8 cellular contexts compared by ENCODE assay signal in the genomic region with DNA sequence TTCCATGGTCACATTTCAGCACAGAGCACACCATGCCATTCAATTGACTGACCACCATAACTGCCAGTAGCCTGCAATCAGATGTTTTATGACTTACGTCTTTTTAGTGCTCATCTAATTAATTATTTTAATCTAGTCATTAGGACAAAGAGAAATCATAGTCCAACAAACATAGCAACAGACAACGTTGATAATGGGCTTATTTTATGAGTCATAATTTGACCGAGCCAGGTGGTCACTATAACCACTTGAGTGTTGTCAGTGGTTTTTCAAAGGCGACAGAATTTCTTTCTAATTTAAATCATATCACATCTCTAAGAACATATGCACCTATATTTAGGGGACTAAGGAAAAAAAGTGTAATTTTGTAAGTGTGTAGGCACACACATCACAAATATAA. TPM values are rescaled to one million over a fixed set of nuclear protein-coding genes. Genes with fewer than 3 reads are reported as not detected.
DNase-seq lines count a peak whose midpoint lies in the region; TF ChIP-seq lines count a peak whose summit lies in the region.

No MANE protein-coding gene starts in this region.

- H3K9ac ChIP-seq in Loucy (ENCODE audit: low read depth, low read length, poor library complexity, severe bottlenecking): no peak overlapping the region
- no peak overlapping the region for H3K9ac ChIP-seq in neural cell (ENCODE audit: low read length)

- no peak for TF ChIP-seq RAD21 in neural cell (conservative IDR thresholded peaks at IDR 0.05)

- H3K9me2 ChIP-seq in Loucy (replicated peaks; ENCODE audit: low read depth, low read length): no peaks in the 10 kb centered on the region
- no peaks in the 10 kb centered on the region for H3K9me2 ChIP-seq in neural cell (ENCODE audit: insufficient read depth, low read length)

- H3K27me3 ChIP-seq in Loucy (ENCODE audit: insufficient read depth, low read length, poor library complexity, severe bottlenecking): no peaks in the 10 kb centered on the region
- no peaks in the 10 kb centered on the region for H3K27me3 ChIP-seq in neural cell (ENCODE audit: insufficient read depth, low read depth, low read length)
- H3K27me3 ChIP-seq in effector memory CD4-positive, alpha-beta T cell (replicated peaks; ENCODE audit: control insufficient read depth, insufficient read depth, low read length, poor library complexity, severe bottlenecking): no peaks in the 10 kb centered on the region

- DNase-seq in ELR (ENCODE audit: low read depth) (peak; percentile 20), cerebellar cortex (ENCODE audit: low spot score) (peak; percentile 15), caudate nucleus (lab: John Stamatoyannopoulos, UW) (no peak), NCI-H2029 (lab: John Stamatoyannopoulos, UW) (no peak)
- DNase-seq in effector memory CD4-positive, alpha-beta T cell: no peak
- no peak for DNase-seq in activated CD8-positive, alpha-beta memory T cell treated with anti-CD3 and anti-CD28 coated beads, Interleukin-2, amount 50 U/mL, for 4 hours

- H3K79me2 ChIP-seq in Loucy (ENCODE audit: insufficient read depth, low read length) (peaks cover 37% of the 10 kb centered on the region), neural cell (replicated peaks; ENCODE audit: insufficient read depth, low read length) (no peaks in the 10 kb centered on the region)

- H3K4me3 ChIP-seq in Loucy (ENCODE audit: low read length, poor library complexity, severe bottlenecking) (peak overlapping the region; percentile 99), neural cell (ENCODE audit: low read length) (peak overlapping the region; percentile 94)
- H3K4me3 ChIP-seq in effector memory CD4-positive, alpha-beta T cell (ENCODE audit: insufficient read depth, low read depth, low read length, poor library complexity, severe bottlenecking): no peak overlapping the region

- TF ChIP-seq CTCF in Loucy (conservative IDR thresholded peaks at IDR 0.05; ENCODE audit: low read length): no peak
- TF ChIP-seq CTCF in neural cell (IDR thresholded peaks at IDR 0.05; ENCODE audit: poor library complexity, severe bottlenecking): no peak

- H3K9me3 ChIP-seq in Loucy (ENCODE audit: insufficient read depth, low read depth, low read length) (no peaks in the 10 kb centered on the region), neural cell (ENCODE audit: low read length) (no peaks in the 10 kb centered on the region)
- H3K9me3 ChIP-seq in effector memory CD4-positive, alpha-beta T cell (ENCODE audit: control insufficient read depth, low read length): no peaks in the 10 kb centered on the region

- TF ChIP-seq EP300 in neural cell (conservative IDR thresholded peaks at IDR 0.05; ENCODE audit: poor library complexity, severe bottlenecking): no peak

- H4K20me1 ChIP-seq in Loucy (ENCODE audit: insufficient read depth, low read length, poor library complexity, severe bottlenecking) (peaks cover 23% of the 10 kb centered on the region), neural cell (ENCODE audit: insufficient read depth) (no peaks in the 10 kb centered on the region)

- H3K27ac ChIP-seq in neural cell (ENCODE audit: low read length) (no peak overlapping the region), caudate nucleus (ENCODE audit: low read depth, low read length) (no peak overlapping the region)
- no peak overlapping the region for H3K27ac ChIP-seq in effector memory CD4-positive, alpha-beta T cell (ENCODE audit: insufficient read depth, low read length, poor library complexity, severe bottlenecking)

- H3F3A ChIP-seq in Loucy (ENCODE audit: low read depth) (no peaks in the 10 kb centered on the region), neural cell (ENCODE audit: insufficient read depth, low read length, poor library complexity, severe bottlenecking) (no peaks in the 10 kb centered on the region)

- peaks cover 41% of the 10 kb centered on the region for H3K4me1 ChIP-seq in Loucy (ENCODE audit: insufficient read depth, low read length, poor library complexity, severe bottlenecking)
- peaks cover 11% of the 10 kb centered on the region for H3K4me1 ChIP-seq in effector memory CD4-positive, alpha-beta T cell (ENCODE audit: control insufficient read depth, insufficient read depth, low read length, poor library complexity, severe bottlenecking)

- H3K4me2 ChIP-seq in Loucy (ENCODE audit: low read depth, low read length, poor library complexity, severe bottlenecking) (peak overlapping the region; percentile 100), neural cell (ENCODE audit: low read length) (no peak overlapping the region)

- H3K36me3 ChIP-seq in Loucy (ENCODE audit: insufficient read depth, low read length): no peaks in the 10 kb centered on the region
- no peaks in the 10 kb centered on the region for H3K36me3 ChIP-seq in neural cell (ENCODE audit: insufficient read depth, low read length)
- no peaks in the 10 kb centered on the region for H3K36me3 ChIP-seq in effector memory CD4-positive, alpha-beta T cell (ENCODE audit: control insufficient read depth, insufficient read depth, low read length)

- H2AFZ ChIP-seq in Loucy (ENCODE audit: low read length): no peak overlapping the region
- no peak overlapping the region for H2AFZ ChIP-seq in neural cell (ENCODE audit: low read depth, low read length)

TF ChIP-seq in neural cell, 6 proteins besides CTCF, POLR2A, EP300 and RAD21:
- no peak for TF ChIP-seq EZH2 (IDR thresholded peaks at IDR 0.05; ENCODE audit: borderline replicate concordance, insufficient read depth, low read length, poor library complexity, severe bottlenecking)
- TF ChIP-seq TAF1 (IDR thresholded peaks at IDR 0.05; ENCODE audit: low read depth): no peak
- no peak for TF ChIP-seq POLR2AphosphoS5 (IDR thresholded peaks at IDR 0.05)
- no peak for TF ChIP-seq SMC3 (conservative IDR thresholded peaks at IDR 0.05; ENCODE audit: poor library complexity)
- no peak for TF ChIP-seq MXI1 (conservative IDR thresholded peaks at IDR 0.05; ENCODE audit: poor library complexity, severe bottlenecking)
- TF ChIP-seq, protein P1, sequence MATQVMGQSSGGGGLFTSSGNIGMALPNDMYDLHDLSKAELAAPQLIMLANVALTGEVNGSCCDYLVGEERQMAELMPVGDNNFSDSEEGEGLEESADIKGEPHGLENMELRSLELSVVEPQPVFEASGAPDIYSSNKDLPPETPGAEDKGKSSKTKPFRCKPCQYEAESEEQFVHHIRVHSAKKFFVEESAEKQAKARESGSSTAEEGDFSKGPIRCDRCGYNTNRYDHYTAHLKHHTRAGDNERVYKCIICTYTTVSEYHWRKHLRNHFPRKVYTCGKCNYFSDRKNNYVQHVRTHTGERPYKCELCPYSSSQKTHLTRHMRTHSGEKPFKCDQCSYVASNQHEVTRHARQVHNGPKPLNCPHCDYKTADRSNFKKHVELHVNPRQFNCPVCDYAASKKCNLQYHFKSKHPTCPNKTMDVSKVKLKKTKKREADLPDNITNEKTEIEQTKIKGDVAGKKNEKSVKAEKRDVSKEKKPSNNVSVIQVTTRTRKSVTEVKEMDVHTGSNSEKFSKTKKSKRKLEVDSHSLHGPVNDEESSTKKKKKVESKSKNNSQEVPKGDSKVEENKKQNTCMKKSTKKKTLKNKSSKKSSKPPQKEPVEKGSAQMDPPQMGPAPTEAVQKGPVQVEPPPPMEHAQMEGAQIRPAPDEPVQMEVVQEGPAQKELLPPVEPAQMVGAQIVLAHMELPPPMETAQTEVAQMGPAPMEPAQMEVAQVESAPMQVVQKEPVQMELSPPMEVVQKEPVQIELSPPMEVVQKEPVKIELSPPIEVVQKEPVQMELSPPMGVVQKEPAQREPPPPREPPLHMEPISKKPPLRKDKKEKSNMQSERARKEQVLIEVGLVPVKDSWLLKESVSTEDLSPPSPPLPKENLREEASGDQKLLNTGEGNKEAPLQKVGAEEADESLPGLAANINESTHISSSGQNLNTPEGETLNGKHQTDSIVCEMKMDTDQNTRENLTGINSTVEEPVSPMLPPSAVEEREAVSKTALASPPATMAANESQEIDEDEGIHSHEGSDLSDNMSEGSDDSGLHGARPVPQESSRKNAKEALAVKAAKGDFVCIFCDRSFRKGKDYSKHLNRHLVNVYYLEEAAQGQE (IDR thresholded peaks at IDR 0.05; ENCODE audit: borderline replicate concordance): no peak

RNA-seq across cellular contexts. Expression of gene SEC24D, which starts 1.9 kb away (rescaled TPM):
- polyA plus RNA-seq in neural cell: 7.8 TPM in 2 replicates
- 12.7 and 14.2 TPM in 2 replicates for polyA minus RNA-seq in neural cell

RNA-seq across cellular contexts. Expression of gene SYNPO2, which starts 54.6 kb away (rescaled TPM):
- polyA plus RNA-seq in neural cell: 0.10 and 0.14 TPM in 2 replicates
- polyA minus RNA-seq in neural cell: 0.49 and 0.81 TPM in 2 replicates

Comparison
In these comparisons a context has a peak if more than half of its experiments do, and no peak if none do; other contexts are left out.
1. DNase-seq: peak in ELR (single experiment) and cerebellar cortex (single experiment); none in effector memory CD4-positive, alpha-beta T cell (0 of 3), activated CD8-positive, alpha-beta memory T cell treated with anti-CD3 and anti-CD28 coated beads, Interleukin-2, amount 50 U/mL, for 4 hours (single experiment), caudate nucleus (0 of 61) and NCI-H2029 (single experiment).